Comparison of ENCODE assay signal across 30 cellular contexts in genomic region chr15:37490707-37491106, GRCh38.
"Had no signal": no experiment of that assay in that cellular context is flagged by ENCODE, and none has a peak within 500 bp of the region (broad histone marks: within the 10 kb centered on the region; RNA-seq: fewer than 3 reads in every experiment).

No MANE protein-coding gene starts in this region.

- FAIRE-seq: pancreas, urothelium cell line had no signal

- H3K4me2 ChIP-seq: neural progenitor cell, smooth muscle cell had no signal

- H3K9me3 ChIP-seq: neutrophil, pancreas, psoas muscle, right lobe of liver, suprapubic skin, thoracic aorta, thyroid gland, tibial nerve, upper lobe of left lung, vagina had no signal

- H3K27ac ChIP-seq: neural progenitor cell, neutrophil, pancreas, psoas muscle, right lobe of liver, skin epidermis, spleen, suprapubic skin, thoracic aorta, thyroid gland, tibial nerve, upper lobe of left lung, vagina had no signal

- H3K27me3 ChIP-seq: neural progenitor cell, neutrophil, pancreas, right lobe of liver, spleen, suprapubic skin, thyroid gland, tibial nerve, upper lobe of left lung, vagina had no signal

- H2AFZ ChIP-seq: neural progenitor cell had no signal

- H3K4me1 ChIP-seq: neural progenitor cell, pancreas, psoas muscle, right lobe of liver, spleen, suprapubic skin, thyroid gland, tibial nerve, upper lobe of left lung, vagina had no signal

- DNase-seq: naive thymus-derived CD4-positive, alpha-beta T cell; natural killer cell; nucleus accumbens; spleen; stimulated activated CD4-positive, alpha-beta T cell treated with anti-CD3 and anti-CD28 coated beads, Interleukin-12 subunit alpha, Interleukin-12 subunit beta, amount 100 ng/mL, for 4 hours; stimulated activated CD4-positive, alpha-beta T cell treated with anti-CD3 and anti-CD28 coated beads, Interleukin-1b, Interleukin-23, amount 100 ng/mL, for 48 hours; stimulated activated CD4-positive, alpha-beta T cell treated with anti-CD3 and anti-CD28 coated beads, Interleukin-4, amount 100 ng/mL, for 1 hour; stimulated activated CD4-positive, alpha-beta T cell treated with anti-CD3 and anti-CD28 coated beads, Interleukin-4, amount 100 ng/mL, for 4 hours; stimulated activated CD8-positive, alpha-beta memory T cell treated with anti-CD3 and anti-CD28 coated beads, Interleukin-4, amount 100 ng/mL, for 48 hours; stimulated activated naive CD4-positive, alpha-beta T cell; stimulated activated naive CD8-positive, alpha-beta T cell treated with anti-CD3 and anti-CD28 coated beads, Interleukin-15, amount 100 ng/mL, for 72 hours; stimulated activated naive CD8-positive, alpha-beta T cell treated with anti-CD3 and anti-CD28 coated beads, Interleukin-15, Interleukin-2, amounts not matched to agents 100 U/mL and 50 U/mL, for 24 hours; substantia nigra; thyroid gland; trophoblast cell had no signal

- ATAC-seq: naive thymus-derived CD4-positive, alpha-beta T cell; natural killer cell; pancreas; psoas muscle; right cardiac atrium; right lobe of liver; stimulated activated memory B cell treated with anti-CD40 and anti-IgM and Interleukin-4, amounts not matched to agents 10 μg/mL and 1 μg/mL and 100 μg/mL, for 72 hours; stimulated activated naive CD8-positive, alpha-beta T cell treated with anti-CD3 and anti-CD28 coated beads, Interleukin-15, amount 100 ng/mL, for 72 hours; stimulated activated naive CD8-positive, alpha-beta T cell treated with anti-CD3 and anti-CD28 coated beads, Interleukin-15, Interleukin-2, amounts not matched to agents 100 U/mL and 50 U/mL, for 24 hours had no signal

- H3K36me3 ChIP-seq: neural progenitor cell, neutrophil, pancreas, right lobe of liver, spleen, suprapubic skin, thoracic aorta, thyroid gland, tibial nerve, upper lobe of left lung, vagina had no signal

- H3K4me3 ChIP-seq: neural progenitor cell, pancreas, psoas muscle, right lobe of liver, skin epidermis, smooth muscle cell, spleen, suprapubic skin, thoracic aorta, thyroid gland, tibial nerve, upper lobe of left lung, vagina had no signal

- H3K9ac ChIP-seq: neural progenitor cell had no signal
